ENCODE assay signal across 8 cellular contexts in the genomic region with DNA sequence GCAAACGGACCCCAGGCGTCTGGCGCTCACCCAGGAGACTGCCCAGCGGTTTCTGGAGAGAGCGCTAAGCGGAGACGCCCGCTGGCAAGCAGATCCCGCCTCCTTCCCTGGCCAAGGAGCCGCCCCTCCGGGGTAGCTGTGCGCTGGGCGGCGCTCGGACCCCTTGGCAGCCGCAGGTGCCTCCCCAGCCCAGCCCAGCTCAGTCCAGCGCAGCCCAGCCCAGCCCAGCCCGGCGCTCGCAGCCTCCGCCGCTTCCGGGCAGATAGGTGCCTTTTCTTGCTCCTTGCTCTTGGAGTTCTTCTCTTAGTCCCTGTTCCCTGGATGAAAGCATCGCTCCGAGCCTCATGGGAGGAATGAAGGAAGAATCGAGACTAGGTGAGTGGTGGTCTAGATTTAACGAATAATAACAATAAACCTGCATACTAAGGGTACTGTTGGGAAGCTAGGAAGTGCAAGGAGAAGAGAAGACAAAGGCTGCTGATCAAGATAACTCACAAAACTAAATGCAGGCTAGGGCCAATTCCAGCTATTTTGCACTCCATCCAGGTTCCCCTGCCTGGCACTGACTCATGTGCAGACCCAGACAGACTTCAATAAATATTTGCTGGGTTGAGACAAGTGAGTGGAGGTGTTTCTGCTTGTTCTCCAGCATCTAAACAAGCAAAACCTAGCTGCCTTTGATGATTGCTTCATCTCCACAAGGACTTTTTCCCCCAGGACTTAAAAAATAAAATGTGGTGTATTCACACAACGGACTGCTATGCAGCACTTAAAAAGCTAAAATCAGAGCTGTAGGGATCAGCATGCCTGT. TPM values are rescaled to one million over a fixed set of nuclear protein-coding genes. Genes with fewer than 3 reads are reported as not detected.
DNase-seq lines count a peak whose midpoint lies in the region; ATAC-seq and TF ChIP-seq lines count a peak whose summit lies in the region.

A gene (plus strand): TSS at position 202 of the 811 bp plus-strand sequence. CDS start 4,609 bp downstream, outside the sequence.

- peaks cover 47 to 60% of the 10 kb centered on the region in 2 donors for H3K27me3 Mint-ChIP-seq in natural killer cell (ENCODE audit: low read depth in 2 of 2)

- H3K27ac Mint-ChIP-seq in natural killer cell = no peak within 1 kb of the TSS

- TF ChIP-seq CTCF in fibroblast of mammary gland (conservative IDR thresholded peaks at IDR 0.05; ENCODE audit: control insufficient read depth, insufficient read depth, low read depth, low read length) = no peak
- no peak for TF ChIP-seq CTCF in natural killer cell (IDR thresholded peaks at IDR 0.05)

- peak within 1 kb of the TSS; percentile 60 for H3K4me3 ChIP-seq in fibroblast of mammary gland (ENCODE audit: control insufficient read depth, low read depth, low read length)

- no peaks in the 10 kb centered on the region for H3K9me3 Mint-ChIP-seq in natural killer cell

- no peaks in the 10 kb centered on the region for H3K36me3 Mint-ChIP-seq in natural killer cell

- H3K4me1 Mint-ChIP-seq in natural killer cell = peaks cover 5 to 10% of the 10 kb centered on the region in 2 donors

- ATAC-seq in natural killer cell = peak in 1 of 3 donors; percentile 38
- no peak for ATAC-seq in HG02798 (IDR thresholded peaks at IDR 0.05; ENCODE audit: poor library complexity, unreplicated experiment)
- no peak for ATAC-seq in HG03139 (IDR thresholded peaks at IDR 0.05; ENCODE audit: unreplicated experiment)
- ATAC-seq in HG03469 (IDR thresholded peaks at IDR 0.05; ENCODE audit: unreplicated experiment) = no peak

- H3K4me3 Mint-ChIP-seq in natural killer cell = peak within 1 kb of the TSS; percentile 50

- DNase-seq in NCI-H1417 (lab: John Stamatoyannopoulos, UW) (peak; percentile 72 to 84 (median 79)), NCI-H1417 treated with DMSO at 0.1 percent for 48 hours (lab: John Stamatoyannopoulos, UW) (no peak), SHP77 (lab: John Stamatoyannopoulos, UW) (peak; percentile 64 to 87), fibroblast of mammary gland (ENCODE audit: low read depth) (peak; percentile 17), natural killer cell (no peak)

- intact Hi-C loops in natural killer cell (cut with micrococcal nuclease) = no loop called here

RNA-seq across cellular contexts. Expression of the gene that starts here (rescaled TPM):
- total RNA-seq in natural killer cell = not detected

Comparison
In these comparisons a context has a peak if more than half of its experiments do, and no peak if none do; other contexts are left out.
1. DNase-seq: peak in NCI-H1417 (3 of 3), SHP77 (2 of 2) and fibroblast of mammary gland (single experiment); none in NCI-H1417 treated with DMSO at 0.1 percent for 48 hours (single experiment) and natural killer cell (single experiment).